ENCODE assay signal across 32 cellular contexts in the genomic region with DNA sequence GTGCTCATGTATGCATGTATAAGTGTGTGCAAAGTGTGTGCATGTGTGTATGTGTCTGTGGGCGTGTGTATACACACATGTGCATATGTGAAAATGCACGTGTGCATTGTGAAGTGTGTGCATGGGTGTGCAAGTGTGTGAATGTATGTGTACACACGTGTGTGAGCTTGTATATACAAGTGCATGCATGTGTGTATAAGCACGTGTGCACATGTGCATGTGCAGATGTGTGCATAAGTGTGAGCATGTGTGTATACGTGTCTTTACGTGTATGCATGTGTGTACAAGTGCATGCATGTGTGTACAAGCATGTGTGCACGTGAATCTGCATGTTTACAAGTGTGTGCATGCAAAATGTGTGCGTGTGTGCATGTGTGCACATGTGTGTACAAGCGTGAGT. TPM values are rescaled to one million over a fixed set of nuclear protein-coding genes. Genes with fewer than 3 reads are reported as not detected.
"Had no signal": no experiment of that assay in that cellular context is flagged by ENCODE, and none has a peak within 500 bp of the region (broad histone marks: within the 10 kb centered on the region; RNA-seq: fewer than 3 reads in every experiment).

No MANE protein-coding gene starts in this region.

- H3K4me1 Mint-ChIP-seq: activated CD4-positive, alpha-beta T cell treated with anti-CD3 and anti-CD28 coated beads, Interleukin-2, amount 10 ng/mL, durations not matched to agents 24 days and 14 days; stimulated activated memory B cell treated with anti-CD40 and anti-IgM and Interleukin-4, amounts not matched to agents 10 μg/mL and 1 μg/mL and 100 μg/mL, for 72 hours; stimulated activated naive CD8-positive, alpha-beta T cell treated with anti-CD3 and anti-CD28 coated beads, Interleukin-15, amount 100 ng/mL, for 72 hours had no signal

- H3K36me3 Mint-ChIP-seq: activated CD4-positive, alpha-beta memory T cell treated with anti-CD3 and anti-CD28 coated beads for 36 hours; natural killer cell; stimulated activated memory B cell treated with anti-CD40 and anti-IgM and Interleukin-4, amounts not matched to agents 10 μg/mL and 1 μg/mL and 100 μg/mL, for 72 hours had no signal

- H3K4me1 ChIP-seq: left lung, lower lobe of right lung had no signal

- DNase-seq: activated CD4-positive, alpha-beta memory T cell treated with anti-CD3 and anti-CD28 coated beads for 36 hours; activated CD4-positive, alpha-beta T cell treated with anti-CD3 and anti-CD28 coated beads, Interleukin-2, amount 10 ng/mL, durations not matched to agents 24 days and 14 days; activated CD4-positive, CD25-positive, alpha-beta regulatory T cell treated with anti-CD3 and anti-CD28 coated beads, Interleukin-2, amount 50 U/mL, for 72 hours; activated CD8-positive, alpha-beta memory T cell treated with anti-CD3 and anti-CD28 coated beads, Interleukin-2, amount 50 U/mL, for 48 hours; activated gamma-delta T cell; activated naive CD4-positive, alpha-beta T cell treated with anti-CD3 and anti-CD28 coated beads, Interleukin-2, amount 50 U/mL, for 16 hours; activated T-cell treated with anti-CD3 and anti-CD28 coated beads, Interleukin-2, amount 50 U/mL, for 24 hours; amniotic stem cell; brain microvascular endothelial cell; caudate nucleus; cortex of kidney; effector memory CD8-positive, alpha-beta T cell; lower lobe of right lung; natural killer cell; small intestine; stimulated activated CD4-positive, alpha-beta T cell treated with anti-CD3 and anti-CD28 coated beads, Interleukin-1b, Interleukin-23, amount 100 ng/mL, for 48 hours; stimulated activated CD4-positive, alpha-beta T cell treated with anti-CD3 and anti-CD28 coated beads, Interleukin-4, amount 100 ng/mL, for 4 hours; stimulated activated CD8-positive, alpha-beta memory T cell treated with anti-CD3 and anti-CD28 coated beads, Interleukin-4, amount 100 ng/mL, for 48 hours; stimulated activated naive CD8-positive, alpha-beta T cell treated with anti-CD3 and anti-CD28 coated beads, Interleukin-15, amount 100 ng/mL, for 72 hours; substantia nigra; T-helper 17 cell; T1000 had no signal

- H3K36me3 ChIP-seq: brain microvascular endothelial cell, left lung, lower lobe of right lung, neutrophil, sigmoid colon, upper lobe of left lung, WERI-Rb-1 had no signal

- ATAC-seq: effector memory CD8-positive, alpha-beta T cell; esophagus mucosa; left lung; natural killer cell; stimulated activated memory B cell treated with anti-CD40 and anti-IgM and Interleukin-4, amounts not matched to agents 10 μg/mL and 1 μg/mL and 100 μg/mL, for 72 hours; stimulated activated naive CD8-positive, alpha-beta T cell treated with anti-CD3 and anti-CD28 coated beads, Interleukin-15, amount 100 ng/mL, for 72 hours; T-helper 17 cell had no signal

- H3K9me3 ChIP-seq: left lung, lower lobe of right lung, neutrophil, sigmoid colon, upper lobe of left lung had no signal

- H3K27ac ChIP-seq: brain microvascular endothelial cell, left lung, lower lobe of right lung, neutrophil, upper lobe of left lung, WERI-Rb-1 had no signal

- H3K27ac Mint-ChIP-seq: activated CD4-positive, alpha-beta memory T cell treated with anti-CD3 and anti-CD28 coated beads for 36 hours; activated CD4-positive, alpha-beta T cell treated with anti-CD3 and anti-CD28 coated beads, Interleukin-2, amount 10 ng/mL, durations not matched to agents 24 days and 14 days; activated T-cell treated with anti-CD3 and anti-CD28 coated beads, Interleukin-2, amount 50 U/mL, for 24 hours; effector memory CD8-positive, alpha-beta T cell; natural killer cell; stimulated activated memory B cell treated with anti-CD40 and anti-IgM and Interleukin-4, amounts not matched to agents 10 μg/mL and 1 μg/mL and 100 μg/mL, for 72 hours; stimulated activated naive CD8-positive, alpha-beta T cell treated with anti-CD3 and anti-CD28 coated beads, Interleukin-15, amount 100 ng/mL, for 72 hours had no signal

- H3K4me3 Mint-ChIP-seq: activated CD4-positive, alpha-beta memory T cell treated with anti-CD3 and anti-CD28 coated beads for 36 hours; activated CD4-positive, alpha-beta T cell treated with anti-CD3 and anti-CD28 coated beads, Interleukin-2, amount 10 ng/mL, durations not matched to agents 24 days and 14 days; activated T-cell treated with anti-CD3 and anti-CD28 coated beads, Interleukin-2, amount 50 U/mL, for 24 hours; effector memory CD8-positive, alpha-beta T cell; natural killer cell; stimulated activated memory B cell treated with anti-CD40 and anti-IgM and Interleukin-4, amounts not matched to agents 10 μg/mL and 1 μg/mL and 100 μg/mL, for 72 hours; stimulated activated naive CD8-positive, alpha-beta T cell treated with anti-CD3 and anti-CD28 coated beads, Interleukin-15, amount 100 ng/mL, for 72 hours; T-helper 17 cell had no signal

- H3K4me3 ChIP-seq: left lung, lower lobe of right lung, upper lobe of left lung had no signal

- H3K27me3 ChIP-seq: brain microvascular endothelial cell, upper lobe of left lung had no signal

- H3K9me3 Mint-ChIP-seq: activated CD4-positive, alpha-beta memory T cell treated with anti-CD3 and anti-CD28 coated beads for 36 hours; activated CD4-positive, alpha-beta T cell treated with anti-CD3 and anti-CD28 coated beads, Interleukin-2, amount 10 ng/mL, durations not matched to agents 24 days and 14 days; activated T-cell treated with anti-CD3 and anti-CD28 coated beads, Interleukin-2, amount 50 U/mL, for 24 hours; effector memory CD8-positive, alpha-beta T cell; natural killer cell; stimulated activated naive CD8-positive, alpha-beta T cell treated with anti-CD3 and anti-CD28 coated beads, Interleukin-15, amount 100 ng/mL, for 72 hours had no signal

RNA-seq across cellular contexts. Expression of gene GALNT9, which starts 13.4 kb away (rescaled TPM):
- total RNA-seq: activated CD4-positive, alpha-beta T cell treated with anti-CD3 and anti-CD28 coated beads, Interleukin-2, amount 10 ng/mL, durations not matched to agents 24 days and 14 days; chondrocyte; esophagus mucosa; lower lobe of right lung; natural killer cell; osteocyte; posterior vena cava; T-helper 17 cell had no signal
